ENCODE assay signal across 8 cellular contexts in genomic region chr2:144374163-144374661, GRCh38.
DNase-seq lines count a peak whose midpoint lies in the region; ATAC-seq and TF ChIP-seq lines count a peak whose summit lies in the region.

No MANE protein-coding gene starts in this region.

- no peaks in the 10 kb centered on the region for H3K36me3 ChIP-seq in mesendoderm (ENCODE audit: control insufficient read depth, insufficient read depth, low read length)
- H3K36me3 ChIP-seq in heart left ventricle: no peaks in the 10 kb centered on the region
- H3K36me3 ChIP-seq in HAP-1 (replicated peaks): no peaks in the 10 kb centered on the region
- no peaks in the 10 kb centered on the region for H3K36me3 ChIP-seq in sigmoid colon

- H2BK5ac ChIP-seq in mesendoderm (ENCODE audit: low read length): no peak overlapping the region

- H3K27ac ChIP-seq in mesendoderm (ENCODE audit: low read depth, low read length): no peak overlapping the region
- H3K27ac ChIP-seq in heart left ventricle: no peak overlapping the region
- H3K27ac ChIP-seq in sigmoid colon: no peak overlapping the region

- no peak overlapping the region for H3K4me2 ChIP-seq in mesendoderm (ENCODE audit: low read length)

- no peak overlapping the region for H3K18ac ChIP-seq in mesendoderm (ENCODE audit: low read length)

- peak overlapping the region; percentile 14 for H2BK15ac ChIP-seq in mesendoderm (replicated peaks; ENCODE audit: low read depth)

- no peak overlapping the region for H2BK120ac ChIP-seq in mesendoderm (ENCODE audit: low read depth, low read length)

- no peak overlapping the region for H4K8ac ChIP-seq in mesendoderm (ENCODE audit: low read depth, low read length)

- no peak overlapping the region for H3K56ac ChIP-seq in mesendoderm (ENCODE audit: low read length)

- H3K27me3 ChIP-seq in mesendoderm (ENCODE audit: insufficient read depth, low read length, poor library complexity): no peaks in the 10 kb centered on the region
- H3K27me3 ChIP-seq in heart left ventricle: no peaks in the 10 kb centered on the region
- no peaks in the 10 kb centered on the region for H3K27me3 ChIP-seq in HAP-1 (ENCODE audit: low read depth)
- H3K27me3 ChIP-seq in sigmoid colon: no peaks in the 10 kb centered on the region

- TF ChIP-seq CTCF in heart left ventricle (IDR thresholded peaks at IDR 0.05): no peak
- TF ChIP-seq CTCF in sigmoid colon (IDR thresholded peaks at IDR 0.05): no peak

- H3K23ac ChIP-seq in mesendoderm (ENCODE audit: low read length): no peak overlapping the region

- H4K5ac ChIP-seq in mesendoderm (ENCODE audit: low read length): no peak overlapping the region

- no CpG with 5 or more reads among the region's 6 CpGs for WGBS in mesendoderm (ENCODE audit: extremely low coverage, insufficient coverage, low lambda C conversion rate)
- 49 to 56% (median 52%) methylated on average over 6 of the region's 6 CpGs for WGBS in heart left ventricle, 4 donors
- 32 to 44% methylated on average over 6 of the region's 6 CpGs for WGBS in sigmoid colon, 2 donors

- no peaks in the 10 kb centered on the region for H3K4me1 ChIP-seq in mesendoderm (ENCODE audit: control insufficient read depth, low read depth, low read length)
- H3K4me1 ChIP-seq in heart left ventricle: peaks cover 0 to 66% (median 6%) of the 10 kb centered on the region in 12 donors
- no peaks in the 10 kb centered on the region for H3K4me1 ChIP-seq in HAP-1
- H3K4me1 ChIP-seq in sigmoid colon: no peaks in the 10 kb centered on the region

- H3K79me1 ChIP-seq in mesendoderm (ENCODE audit: low read length): no peaks in the 10 kb centered on the region

- H3K4ac ChIP-seq in mesendoderm (ENCODE audit: low read depth, low read length): no peak overlapping the region

- DNase-seq in NOMO-1 (lab: John Stamatoyannopoulos, UW; ENCODE audit: unreplicated experiment in 2 of 2) (peak; percentile 13 to 84), mesendoderm (no peak), heart left ventricle (no peak), HAP-1 (ENCODE audit: low spot score in 2 of 2) (no peak), sigmoid colon (no peak)
- no peak for DNase-seq in activated effector memory CD4-positive, alpha-beta T cell treated with Interleukin-2 at 50 U/mL for 16 hours

- no peak overlapping the region for H2AK5ac ChIP-seq in mesendoderm (ENCODE audit: low read length)

- intact Hi-C loops in heart left ventricle (cut with DNase I) (no loop called here), sigmoid colon (cut with DNase I) (no loop called here)

- ATAC-seq in GM18873 (IDR thresholded peaks at IDR 0.05; ENCODE audit: low FRiP score, unreplicated experiment) (peak; percentile 70), HG02678 (IDR thresholded peaks at IDR 0.05; ENCODE audit: unreplicated experiment) (peak; percentile 58), heart left ventricle (no peak)

- H3K4me3 ChIP-seq in mesendoderm (ENCODE audit: low read length) (no peak overlapping the region), heart left ventricle (no peak overlapping the region), HAP-1 (no peak overlapping the region), sigmoid colon (no peak overlapping the region)

- H3K9me3 ChIP-seq in heart left ventricle (no peaks in the 10 kb centered on the region), HAP-1 (no peaks in the 10 kb centered on the region), sigmoid colon (no peaks in the 10 kb centered on the region)

- no peak for TF ChIP-seq POLR2A in heart left ventricle (IDR thresholded peaks at IDR 0.05)
- no peak for TF ChIP-seq POLR2A in sigmoid colon (IDR thresholded peaks at IDR 0.05)

- in situ Hi-C loops in HAP-1 (cut with MboI; ENCODE audit: low sequenced_read_pairs): no loop called here

- no peak overlapping the region for H3K9ac ChIP-seq in mesendoderm (ENCODE audit: low read length)

- H3K79me2 ChIP-seq in mesendoderm (ENCODE audit: control insufficient read depth, insufficient read depth, low read length): no peaks in the 10 kb centered on the region

- no peak for TF ChIP-seq EP300 in sigmoid colon (IDR thresholded peaks at IDR 0.05)

Comparison
In these comparisons a context has a peak if more than half of its experiments do, and no peak if none do; other contexts are left out.
1. ATAC-seq: peak in GM18873 (single experiment) and HG02678 (single experiment); none in heart left ventricle (0 of 4).
2. DNase-seq: peak in NOMO-1 (2 of 2); none in mesendoderm (single experiment), heart left ventricle (0 of 5), HAP-1 (0 of 2), activated effector memory CD4-positive, alpha-beta T cell treated with Interleukin-2 at 50 U/mL for 16 hours (single experiment) and sigmoid colon (single experiment).